Comparison of ENCODE assay signal across 21 cellular contexts in genomic region chr11:32571039-32571438, GRCh38. TPM values are rescaled to one million over a fixed set of nuclear protein-coding genes. Genes with fewer than 3 reads are reported as not detected.
DNase-seq lines count a peak whose midpoint lies in the region; ATAC-seq and TF ChIP-seq lines count a peak whose summit lies in the region.
"Had no signal": no experiment of that assay in that cellular context is flagged by ENCODE, and none has a peak within 500 bp of the region (broad histone marks: within the 10 kb centered on the region; RNA-seq: fewer than 3 reads in every experiment).

No MANE protein-coding gene starts in this region.

- H4K20me1 ChIP-seq in DND-41 (ENCODE audit: insufficient read depth, low read length): no peaks in the 10 kb centered on the region
- H4K20me1 ChIP-seq in Loucy (ENCODE audit: insufficient read depth, low read length, poor library complexity, severe bottlenecking): no peaks in the 10 kb centered on the region
- no peaks in the 10 kb centered on the region for H4K20me1 ChIP-seq in neural progenitor cell (ENCODE audit: low read depth)
- H4K20me1 ChIP-seq: BLaER1 had no signal

- no peak overlapping the region for H3K27ac Mint-ChIP-seq in neural progenitor cell
- H3K27ac Mint-ChIP-seq: CD8-positive, alpha-beta memory T cell had no signal

- H3F3A ChIP-seq in Loucy (ENCODE audit: low read depth): no peaks in the 10 kb centered on the region
- no peaks in the 10 kb centered on the region for H3F3A ChIP-seq in neural progenitor cell (ENCODE audit: low read depth)

- H3K27me3 ChIP-seq in DND-41 (ENCODE audit: insufficient read depth, low read length, poor library complexity) (no peaks in the 10 kb centered on the region), Loucy (ENCODE audit: insufficient read depth, low read length, poor library complexity, severe bottlenecking) (no peaks in the 10 kb centered on the region), neural progenitor cell (no peaks in the 10 kb centered on the region)
- H3K27me3 ChIP-seq in effector memory CD4-positive, alpha-beta T cell (replicated peaks; ENCODE audit: control insufficient read depth, insufficient read depth, low read length, poor library complexity, severe bottlenecking): no peaks in the 10 kb centered on the region
- H3K27me3 ChIP-seq: BLaER1 had no signal

- H3K9me2 ChIP-seq in Loucy (replicated peaks; ENCODE audit: low read depth, low read length): no peaks in the 10 kb centered on the region

- ATAC-seq in DND-41 (ENCODE audit: insufficient read depth, low read depth): peak; percentile 13
- no peak for ATAC-seq in HG03354 (IDR thresholded peaks at IDR 0.05; ENCODE audit: poor library complexity, severe bottlenecking, unreplicated experiment)

- peaks cover 3% of the 10 kb centered on the region for H3K4me1 Mint-ChIP-seq in neural progenitor cell

- H3K9ac ChIP-seq in DND-41 (ENCODE audit: low read depth, low read length) (no peak overlapping the region), Loucy (ENCODE audit: low read depth, low read length, poor library complexity, severe bottlenecking) (no peak overlapping the region), neural progenitor cell (no peak overlapping the region)
- H3K9ac ChIP-seq: BLaER1 had no signal

- no peak overlapping the region for H3K4me2 ChIP-seq in DND-41 (ENCODE audit: insufficient read depth, low read length)
- H3K4me2 ChIP-seq in Loucy (ENCODE audit: low read depth, low read length, poor library complexity, severe bottlenecking): peak overlapping the region; percentile 29
- no peak overlapping the region for H3K4me2 ChIP-seq in neural progenitor cell
- H3K4me2 ChIP-seq: BLaER1, PC-9 had no signal

- H3K36me3 Mint-ChIP-seq in neural progenitor cell: no peaks in the 10 kb centered on the region

- H3K9me3 ChIP-seq in DND-41 (ENCODE audit: insufficient read depth, low read length, severe bottlenecking) (no peaks in the 10 kb centered on the region), Loucy (ENCODE audit: insufficient read depth, low read depth, low read length) (no peaks in the 10 kb centered on the region), neural progenitor cell (ENCODE audit: low read depth) (no peaks in the 10 kb centered on the region)
- no peaks in the 10 kb centered on the region for H3K9me3 ChIP-seq in effector memory CD4-positive, alpha-beta T cell (ENCODE audit: control insufficient read depth, low read length)
- H3K9me3 ChIP-seq: BLaER1, SJSA1 had no signal

- no peak for TF ChIP-seq CTCF in DND-41 (IDR thresholded peaks at IDR 0.05; ENCODE audit: borderline replicate concordance, extremely low read depth, low read length, poor library complexity, severe bottlenecking)
- TF ChIP-seq CTCF in Loucy (conservative IDR thresholded peaks at IDR 0.05; ENCODE audit: low read length): no peak
- peak; percentile 25 for TF ChIP-seq CTCF in neural progenitor cell (IDR thresholded peaks at IDR 0.05)

- H2AFZ ChIP-seq in DND-41 (ENCODE audit: low read depth, low read length) (peak overlapping the region; percentile 17), Loucy (ENCODE audit: low read length) (peak overlapping the region; percentile 64), neural progenitor cell (replicated peaks) (peak overlapping the region; percentile 94)
- H2AFZ ChIP-seq: PC-9 had no signal

- H3K36me3 ChIP-seq in DND-41 (ENCODE audit: insufficient read depth, low read length): no peaks in the 10 kb centered on the region
- H3K36me3 ChIP-seq in Loucy (ENCODE audit: insufficient read depth, low read length): no peaks in the 10 kb centered on the region
- no peaks in the 10 kb centered on the region for H3K36me3 ChIP-seq in neural progenitor cell
- H3K36me3 ChIP-seq in effector memory CD4-positive, alpha-beta T cell (ENCODE audit: control insufficient read depth, insufficient read depth, low read length): no peaks in the 10 kb centered on the region
- H3K36me3 ChIP-seq: BLaER1, SJSA1 had no signal

- H3K79me2 ChIP-seq in DND-41 (ENCODE audit: insufficient read depth, low read length) (no peaks in the 10 kb centered on the region), Loucy (ENCODE audit: insufficient read depth, low read length) (no peaks in the 10 kb centered on the region), neural progenitor cell (ENCODE audit: low read depth) (no peaks in the 10 kb centered on the region)

- H3K4me3 Mint-ChIP-seq in neural progenitor cell: no peak overlapping the region
- H3K4me3 Mint-ChIP-seq: CD8-positive, alpha-beta memory T cell had no signal

- H3K4me1 ChIP-seq in DND-41 (ENCODE audit: insufficient read depth, low read length) (peaks cover 23% of the 10 kb centered on the region), Loucy (ENCODE audit: insufficient read depth, low read length, poor library complexity, severe bottlenecking) (peaks cover 20% of the 10 kb centered on the region), neural progenitor cell (peaks cover 11% of the 10 kb centered on the region)
- H3K4me1 ChIP-seq in effector memory CD4-positive, alpha-beta T cell (ENCODE audit: control insufficient read depth, insufficient read depth, low read length, poor library complexity, severe bottlenecking): no peaks in the 10 kb centered on the region
- H3K4me1 ChIP-seq: BLaER1, SJSA1 had no signal

- H3K27ac ChIP-seq in DND-41 (ENCODE audit: low read length): peak overlapping the region; percentile 66
- no peak overlapping the region for H3K27ac ChIP-seq in neural progenitor cell
- no peak overlapping the region for H3K27ac ChIP-seq in effector memory CD4-positive, alpha-beta T cell (ENCODE audit: insufficient read depth, low read length, poor library complexity, severe bottlenecking)
- H3K27ac ChIP-seq: BLaER1, HL-60, PC-9, SJSA1 had no signal

- H3K4me3 ChIP-seq in DND-41 (ENCODE audit: low read depth in 1 of 2, low read length in 2 of 2): no peak overlapping the region
- no peak overlapping the region for H3K4me3 ChIP-seq in Loucy (ENCODE audit: low read length, poor library complexity, severe bottlenecking)
- no peak overlapping the region for H3K4me3 ChIP-seq in neural progenitor cell
- no peak overlapping the region for H3K4me3 ChIP-seq in effector memory CD4-positive, alpha-beta T cell (ENCODE audit: insufficient read depth, low read depth, low read length, poor library complexity, severe bottlenecking)
- H3K4me3 ChIP-seq: BLaER1, PC-9, SJSA1 had no signal

- no peaks in the 10 kb centered on the region for H3K9me3 Mint-ChIP-seq in neural progenitor cell
- H3K9me3 Mint-ChIP-seq: CD8-positive, alpha-beta memory T cell had no signal

- H3K27me3 Mint-ChIP-seq in neural progenitor cell (ENCODE audit: insufficient read depth, low read depth): no peaks in the 10 kb centered on the region

- DNase-seq in DND-41 (no peak), iPS DF 19.7 (ENCODE audit: low read depth, low spot score) (peak; percentile 47), neural progenitor cell (ENCODE audit: low spot score) (peak; percentile 49), DMS114 treated with DMSO at 0.1 percent for 48 hours (lab: John Stamatoyannopoulos, UW; ENCODE audit: unreplicated experiment) (no peak), SIG-M5 treated with dmso at 0.1 percent for 504 hours (lab: John Stamatoyannopoulos, UW; ENCODE audit: unreplicated experiment) (no peak)
- no peak for DNase-seq in effector memory CD4-positive, alpha-beta T cell
- DNase-seq: 8988T; CD8-positive, alpha-beta memory T cell; DMS79 treated with DMSO at 0.1 percent for 48 hours; GF-D8; HCEC 1CT; NCI-H1436; NCI-H2029 treated with DMSO at 0.1 percent for 48 hours; NCI-H2171 treated with DMSO at 0.1 percent for 48 hours; NCI-H82; PC-9 had no signal

RNA-seq across cellular contexts. Expression of gene EIF3M, which starts 12.6 kb away (rescaled TPM):
- 640 and 1,051 TPM in 2 replicates for total RNA-seq in neural progenitor cell (ENCODE audit: low replicate concordance)

Comparison
In these comparisons a context has a peak if more than half of its experiments do, and no peak if none do; other contexts are left out.
1. DNase-seq: peak in iPS DF 19.7 (single experiment) and neural progenitor cell (single experiment); none in DND-41 (single experiment), effector memory CD4-positive, alpha-beta T cell (0 of 3), DMS114 treated with DMSO at 0.1 percent for 48 hours (single experiment) and SIG-M5 treated with dmso at 0.1 percent for 504 hours (single experiment).
2. H2AFZ ChIP-seq: peak in every context shown above with its lines; median percentile 94 in neural progenitor cell; 64 in Loucy; 17 in DND-41.